ENCODE assay signal across 9 cellular contexts in the genomic region with DNA sequence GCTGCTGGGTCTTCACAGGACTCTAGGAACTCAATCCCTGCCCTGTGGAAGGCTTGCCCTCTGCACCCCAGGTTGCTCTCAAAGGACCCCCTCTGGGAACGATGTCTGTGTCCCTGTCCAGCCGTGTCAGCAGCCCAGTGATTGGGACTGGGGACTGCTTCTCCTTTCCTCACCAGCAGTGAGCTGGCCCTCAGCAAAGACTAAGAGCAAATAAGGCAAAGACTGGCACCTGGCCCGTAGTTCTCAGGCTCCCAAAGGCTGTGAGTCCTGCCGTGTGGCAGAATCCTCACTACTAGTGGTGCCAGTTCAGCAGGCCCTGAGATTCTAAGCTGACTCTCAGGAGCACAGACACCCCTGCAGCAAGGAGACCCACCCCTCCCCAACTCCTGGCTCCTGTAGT. TPM values are rescaled to one million over a fixed set of nuclear protein-coding genes. Genes with fewer than 3 reads are reported as not detected.
DNase-seq lines count a peak whose midpoint lies in the region; ATAC-seq, FAIRE-seq and TF ChIP-seq lines count a peak whose summit lies in the region.
"Had no signal": no experiment of that assay in that cellular context is flagged by ENCODE, and none has a peak within 500 bp of the region (broad histone marks: within the 10 kb centered on the region; RNA-seq: fewer than 3 reads in every experiment).

No MANE protein-coding gene starts in this region.

- H3K27ac ChIP-seq in upper lobe of left lung: peak overlapping the region; percentile 14 to 89 (median 78)
- H3K27ac ChIP-seq: RWPE1 had no signal

- ATAC-seq in left lobe of liver (peak; percentile 63), upper lobe of left lung (ENCODE audit: low FRiP score in 2 of 2) (peak; percentile 38 to 74), GM21717 (IDR thresholded peaks at IDR 0.05; ENCODE audit: unreplicated experiment) (no peak)

- TF ChIP-seq POLR2A in upper lobe of left lung (IDR thresholded peaks at IDR 0.05) (peak in 1 of 4 donors; percentile 30), GM12892 (IDR thresholded peaks at IDR 0.05; ENCODE audit: low read depth, low read length) (no peak)

- CTCF ChIA-PET in activated naive CD4-positive, alpha-beta T cell treated with anti-CD3 and anti-CD28 coated beads, Interleukin-2, amount 10 ng/mL, durations not matched to agents 7 days and 5 days (lab: Charles Lee): interaction anchor here (1.1 to 2.1 kb wide), 3 partner anchors 9 to 14 kb away, joined by 3 to 8 read pairs (median 4); no protein-coding TSS in a partner anchor

- H3K27ac Mint-ChIP-seq in activated naive CD4-positive, alpha-beta T cell treated with anti-CD3 and anti-CD28 coated beads, Interleukin-2, amount 10 ng/mL, durations not matched to agents 7 days and 5 days: peak overlapping the region; percentile 30

- no peak for TF ChIP-seq EP300 in upper lobe of left lung (IDR thresholded peaks at IDR 0.05)

- H3K4me3 ChIP-seq in upper lobe of left lung: no peak overlapping the region

- H3K9me3 ChIP-seq in upper lobe of left lung: no peaks in the 10 kb centered on the region

- no peaks in the 10 kb centered on the region for H3K9me3 Mint-ChIP-seq in activated naive CD4-positive, alpha-beta T cell treated with anti-CD3 and anti-CD28 coated beads, Interleukin-2, amount 10 ng/mL, durations not matched to agents 7 days and 5 days

- no peak for TF ChIP-seq CTCF in upper lobe of left lung (IDR thresholded peaks at IDR 0.05)

- peak; percentile 22 for DNase-seq in activated naive CD4-positive, alpha-beta T cell treated with anti-CD3 and anti-CD28 coated beads, Interleukin-2, amount 10 ng/mL, durations not matched to agents 7 days and 5 days
- no peak for DNase-seq in activated naive CD4-positive, alpha-beta T cell treated with Interleukin-2 at 50 U/mL for 16 hours
- DNase-seq in SW480 (ENCODE audit: low spot score) (peak; percentile 72), left lobe of liver (ENCODE audit: low spot score) (no peak), upper lobe of left lung (peak in 1 of 2 donors; percentile 90), GM12892 (ENCODE audit: insufficient read length) (no peak), amniotic stem cell (lab: John Stamatoyannopoulos, UW) (no peak)

- no peaks in the 10 kb centered on the region for H3K27me3 ChIP-seq in upper lobe of left lung

- H3K4me1 Mint-ChIP-seq in activated naive CD4-positive, alpha-beta T cell treated with anti-CD3 and anti-CD28 coated beads, Interleukin-2, amount 10 ng/mL, durations not matched to agents 7 days and 5 days: peaks cover 76% of the 10 kb centered on the region

- peaks cover 67% of the 10 kb centered on the region for H3K27me3 Mint-ChIP-seq in activated naive CD4-positive, alpha-beta T cell treated with anti-CD3 and anti-CD28 coated beads, Interleukin-2, amount 10 ng/mL, durations not matched to agents 7 days and 5 days

- H3K36me3 ChIP-seq in upper lobe of left lung: no peaks in the 10 kb centered on the region

- FAIRE-seq in GM12892 (lab: Jason Lieb, UNC): no peak

- peaks cover 0 to 47% (median 29%) of the 10 kb centered on the region in 4 donors for H3K4me1 ChIP-seq in upper lobe of left lung

- WGBS in upper lobe of left lung, 2 donors: 40% methylated on average over 4 of the region's 4 CpGs; no CpG with 5 or more reads in 1 of the 2 donors

- H3K36me3 Mint-ChIP-seq in activated naive CD4-positive, alpha-beta T cell treated with anti-CD3 and anti-CD28 coated beads, Interleukin-2, amount 10 ng/mL, durations not matched to agents 7 days and 5 days: peaks cover 2% of the 10 kb centered on the region

- H3K4me3 Mint-ChIP-seq in activated naive CD4-positive, alpha-beta T cell treated with anti-CD3 and anti-CD28 coated beads, Interleukin-2, amount 10 ng/mL, durations not matched to agents 7 days and 5 days: peak overlapping the region; percentile 62

RNA-seq across cellular contexts. Expression of a gene that starts 47.8 kb away (rescaled TPM):
- 0.10 TPM for total RNA-seq in left lobe of liver
- total RNA-seq in upper lobe of left lung: 10 to 100 TPM; 19.3 to 71.6 (median 26.7) TPM
- 0.89 TPM for polyA plus RNA-seq in GM12892 (2012; ENCODE audit: missing spikeins)

Comparison
In these comparisons a context has a peak if more than half of its experiments do, and no peak if none do; other contexts are left out.
1. DNase-seq: peak in activated naive CD4-positive, alpha-beta T cell treated with anti-CD3 and anti-CD28 coated beads, Interleukin-2, amount 10 ng/mL, durations not matched to agents 7 days and 5 days (single experiment) and SW480 (single experiment); none in activated naive CD4-positive, alpha-beta T cell treated with Interleukin-2 at 50 U/mL for 16 hours (single experiment), left lobe of liver (single experiment), GM12892 (single experiment) and amniotic stem cell (single experiment).
2. RNA of a gene that starts 47.8 kb away (total RNA-seq): 19.3 to 71.6 TPM in upper lobe of left lung; 0.10 TPM in left lobe of liver (single experiment); every median in the first group is over 10 times any median in the second.